In genomic region chr22:29605236-29605850, GRCh38 we compare ENCODE assay signal across 9 cellular contexts. TPM values are rescaled to one million over a fixed set of nuclear protein-coding genes. Genes with fewer than 3 reads are reported as not detected.
DNase-seq lines count a peak whose midpoint lies in the region; ATAC-seq and TF ChIP-seq lines count a peak whose summit lies in the region.
"Had no signal": no experiment of that assay in that cellular context is flagged by ENCODE, and none has a peak within 500 bp of the region (broad histone marks: within the 10 kb centered on the region; RNA-seq: fewer than 3 reads in every experiment).

No MANE protein-coding gene starts in this region.

- H3K27me3 Mint-ChIP-seq in activated naive CD8-positive, alpha-beta T cell treated with anti-CD3 and anti-CD28 coated beads for 36 hours: no peaks in the 10 kb centered on the region
- no peaks in the 10 kb centered on the region for H3K27me3 Mint-ChIP-seq in naive B cell

- no peaks in the 10 kb centered on the region for H3K9me3 Mint-ChIP-seq in activated naive CD8-positive, alpha-beta T cell treated with anti-CD3 and anti-CD28 coated beads for 36 hours
- H3K9me3 Mint-ChIP-seq in naive B cell: no peaks in the 10 kb centered on the region

- H3K4me3 ChIP-seq in BJ (ENCODE audit: low read depth, low read length) (peak overlapping the region; percentile 85), HUES48 (ENCODE audit: low read depth, low read length) (0 out of 2 replicates have a peak overlapping the region, but pooled peaks have one; percentile 94)

- POLR2A ChIA-PET in BJ (lab: Charles Lee): no interaction called here

- H3K4me3 Mint-ChIP-seq in activated naive CD8-positive, alpha-beta T cell treated with anti-CD3 and anti-CD28 coated beads for 36 hours: peak overlapping the region; percentile 94
- peak overlapping the region in 6 of 8 donors; percentile 6 to 97 (median 62) for H3K4me3 Mint-ChIP-seq in naive B cell

- H3K4me1 Mint-ChIP-seq in activated naive CD8-positive, alpha-beta T cell treated with anti-CD3 and anti-CD28 coated beads for 36 hours: peaks cover 21% of the 10 kb centered on the region
- peaks cover 7 to 42% (median 13%) of the 10 kb centered on the region in 3 donors for H3K4me1 Mint-ChIP-seq in naive B cell

- TF ChIP-seq POLR2A in GM18505 (IDR thresholded peaks at IDR 0.05; ENCODE audit: borderline replicate concordance, extremely low read depth, insufficient read depth, insufficient read length): no peak

- no peak overlapping the region for H3K27ac ChIP-seq in HUES48 (ENCODE audit: low read depth, low read length)

- H3K27me3 ChIP-seq in BJ (ENCODE audit: control insufficient read depth, insufficient read depth, low read length) (no peaks in the 10 kb centered on the region), HUES48 (ENCODE audit: control insufficient read depth, insufficient read depth, low read length) (no peaks in the 10 kb centered on the region)

- H3K27ac Mint-ChIP-seq in activated naive CD8-positive, alpha-beta T cell treated with anti-CD3 and anti-CD28 coated beads for 36 hours: no peak overlapping the region
- no peak overlapping the region for H3K27ac Mint-ChIP-seq in naive B cell

- no peak for TF ChIP-seq CTCF in BJ (IDR thresholded peaks at IDR 0.05; ENCODE audit: insufficient read depth, low read depth, low read length)

- no peaks in the 10 kb centered on the region for H3K9me3 ChIP-seq in HUES48 (ENCODE audit: control insufficient read depth, insufficient read depth, low read length)

- intact Hi-C loops in Right ventricle myocardium inferior (cut with DNase I): no loop called here

- peaks cover 25% of the 10 kb centered on the region for H3K4me1 ChIP-seq in HUES48 (ENCODE audit: control insufficient read depth, insufficient read depth, low read length)

- H3K9ac ChIP-seq in HUES48 (ENCODE audit: low read depth, low read length): no peak overlapping the region

- no peak for ATAC-seq in naive B cell (ENCODE audit: low read depth in 2 of 2)
- no peak for ATAC-seq in Right ventricle myocardium inferior
- ATAC-seq in GM18505 (IDR thresholded peaks at IDR 0.05; ENCODE audit: unreplicated experiment): no peak
- no peak for ATAC-seq in left lobe of liver

- 0 out of 2 replicates have a peak, but pooled peaks cover 1% of the 10 kb centered on the region for H3K36me3 ChIP-seq in BJ (ENCODE audit: control insufficient read depth, insufficient read depth, low read length)
- H3K36me3 ChIP-seq in HUES48 (ENCODE audit: control insufficient read depth, insufficient read depth, low read length): 0 out of 2 replicates have a peak, but pooled peaks cover 7% of the 10 kb centered on the region

- peaks cover 11% of the 10 kb centered on the region for H3K36me3 Mint-ChIP-seq in activated naive CD8-positive, alpha-beta T cell treated with anti-CD3 and anti-CD28 coated beads for 36 hours
- H3K36me3 Mint-ChIP-seq in naive B cell: no peaks in the 10 kb centered on the region

- no peak for DNase-seq in BJ (ENCODE audit: low read depth)
- no peak for DNase-seq in activated naive CD8-positive, alpha-beta T cell treated with anti-CD3 and anti-CD28 coated beads for 36 hours
- DNase-seq in naive B cell: no peak
- DNase-seq in NCI-H2196 (lab: John Stamatoyannopoulos, UW; ENCODE audit: unreplicated experiment): no peak
- DNase-seq in Right ventricle myocardium inferior (ENCODE audit: missing footprints): no peak
- DNase-seq in left lobe of liver (ENCODE audit: low spot score): no peak
- DNase-seq: NCI-H1436 treated with DMSO at 0.1 percent for 48 hours had no signal

- CTCF ChIA-PET in BJ (lab: Yijun Ruan, JAX): interaction anchor here (0.6 to 4.2 kb wide), 7 partner anchors 11 to 39 kb away, joined by 3 to 24 read pairs (median 5); no protein-coding TSS in a partner anchor

RNA-seq across cellular contexts. Expression of gene NF2, which starts 1.9 kb away (rescaled TPM):
- 36.0 and 41.9 TPM in 2 replicates for polyA plus RNA-seq in BJ (2011; rRNA removed)
- polyA minus RNA-seq in BJ (2011; rRNA and poly(A)+ RNA removed): 58.9 and 59.5 TPM in 2 replicates
- total RNA-seq in activated naive CD8-positive, alpha-beta T cell treated with anti-CD3 and anti-CD28 coated beads for 36 hours: 10 to 100 TPM; 45.8 to 49.4 TPM
- polyA plus RNA-seq in naive B cell (ENCODE audit: low read depth in 6 of 6): 10 to 100 TPM in 5 of 6 donors, 1 to 10 TPM in 1; 6.5 to 23.7 (median 20.0) TPM
- total RNA-seq in Right ventricle myocardium inferior: 49.0 TPM
- 17.3 TPM for total RNA-seq in left lobe of liver

RNA-seq across cellular contexts. Expression of gene NIPSNAP1, which starts 24.4 kb away (rescaled TPM):
- polyA plus RNA-seq in BJ (2011; rRNA removed) (48.4 and 68.4 TPM in 2 replicates), naive B cell (ENCODE audit: low read depth in 6 of 6) (10 to 100 TPM; 38.2 to 66.8 (median 46.6) TPM)
- polyA minus RNA-seq in BJ (2011; rRNA and poly(A)+ RNA removed): 19.1 and 23.5 TPM in 2 replicates
- total RNA-seq in activated naive CD8-positive, alpha-beta T cell treated with anti-CD3 and anti-CD28 coated beads for 36 hours: 10 to 100 TPM; 50.7 to 52.8 TPM
- total RNA-seq in Right ventricle myocardium inferior (15.1 TPM), left lobe of liver (119 TPM)

RNA-seq across cellular contexts. Expression of gene THOC5, which starts 51.8 kb away (rescaled TPM):
- polyA plus RNA-seq in BJ (2011; rRNA removed): 89.1 and 119 TPM in 2 replicates
- 58.1 and 82.4 TPM in 2 replicates for polyA minus RNA-seq in BJ (2011; rRNA and poly(A)+ RNA removed)
- 10 to 100 TPM; 63.9 to 71.7 TPM for total RNA-seq in activated naive CD8-positive, alpha-beta T cell treated with anti-CD3 and anti-CD28 coated beads for 36 hours
- 10 to 100 TPM; 18.8 to 30.1 (median 22.7) TPM for polyA plus RNA-seq in naive B cell (ENCODE audit: low read depth in 6 of 6)
- total RNA-seq in Right ventricle myocardium inferior: 46.5 TPM
- 17.4 TPM for total RNA-seq in left lobe of liver
